Comparison of ENCODE assay signal across 8 cellular contexts in genomic region chr9:94166237-94167054, GRCh38.
DNase-seq lines count a peak whose midpoint lies in the region; ATAC-seq and TF ChIP-seq lines count a peak whose summit lies in the region.

No MANE protein-coding gene starts in this region.

- peak; percentile 21 for TF ChIP-seq CTCF in GM10248 (IDR thresholded peaks at IDR 0.05; ENCODE audit: control extremely low read depth, extremely low read depth, low read depth, missing control alignments)
- no peak for TF ChIP-seq CTCF in omental fat pad (IDR thresholded peaks at IDR 0.05)
- TF ChIP-seq CTCF in testis (IDR thresholded peaks at IDR 0.05): peak in 2 of 3 experiments; percentile 1 to 19

- ATAC-seq in HG02588 (IDR thresholded peaks at IDR 0.05; ENCODE audit: unreplicated experiment): peak; percentile 55
- peak; percentile 65 to 71 for ATAC-seq in activated naive CD4-positive, alpha-beta T cell treated with anti-CD3 and anti-CD28 coated beads, Interleukin-2, amount 50 U/mL, for 72 hours
- ATAC-seq in omental fat pad (ENCODE audit: low FRiP score): peak; percentile 87

- POLR2A ChIA-PET in GM10248 (lab: Yijun Ruan, JAX): interaction anchor here (0.6 to 1.1 kb wide), 2 partner anchors 9 to 26 kb away, joined by 3 to 4 read pairs; no protein-coding TSS in a partner anchor

- H3K4me1 ChIP-seq in testis: peaks cover 31% of the 10 kb centered on the region

- no peaks in the 10 kb centered on the region for H3K9me3 ChIP-seq in SK-N-MC (ENCODE audit: low read depth, low read length)
- no peaks in the 10 kb centered on the region for H3K9me3 ChIP-seq in testis

- TF ChIP-seq POLR2A in testis (IDR thresholded peaks at IDR 0.05): peak; percentile 81

- no peaks in the 10 kb centered on the region for H3K27me3 ChIP-seq in testis

- peaks cover 11 to 12% of the 10 kb centered on the region in 2 donors for H3K36me3 Mint-ChIP-seq in activated naive CD4-positive, alpha-beta T cell treated with anti-CD3 and anti-CD28 coated beads, Interleukin-2, amount 50 U/mL, for 72 hours

- H3K9ac ChIP-seq in SK-N-MC (ENCODE audit: insufficient read length): peak overlapping the region; percentile 100

- H3K4me3 ChIP-seq in SK-N-MC (peak overlapping the region; percentile 92), testis (peak overlapping the region; percentile 78 to 97)

- H3K9me3 Mint-ChIP-seq in activated naive CD4-positive, alpha-beta T cell treated with anti-CD3 and anti-CD28 coated beads, Interleukin-2, amount 50 U/mL, for 72 hours: no peaks in the 10 kb centered on the region

- H3K27ac ChIP-seq in SK-N-MC: peak overlapping the region; percentile 99
- H3K27ac ChIP-seq in testis: peak overlapping the region; percentile 94 to 100

- 0% methylated on average over 36 of the region's 100 CpGs; no CpG with 5 or more reads in 1 of the 2 donors for WGBS in testis, 2 donors

- peak overlapping the region; percentile 56 to 92 for H3K27ac Mint-ChIP-seq in activated naive CD4-positive, alpha-beta T cell treated with anti-CD3 and anti-CD28 coated beads, Interleukin-2, amount 50 U/mL, for 72 hours

- H3K36me3 ChIP-seq in SK-N-MC (ENCODE audit: insufficient read depth, low read length) (peaks cover 38% of the 10 kb centered on the region), testis (ENCODE audit: low read depth, missing control alignments) (no peaks in the 10 kb centered on the region)

- CTCF ChIA-PET in GM10248 (lab: Yijun Ruan, JAX): interaction anchor here (0.9 to 2.9 kb wide), 2 partner anchors 32 to 47 kb away, joined by 3 to 14 read pairs; no protein-coding TSS in a partner anchor

- DNase-seq in GM10248 (ENCODE audit: extremely low spot score) (peak; percentile 94), NCI-H1048 (lab: John Stamatoyannopoulos, UW) (peak; percentile 99), SK-N-MC (ENCODE audit: low read depth, low spot score) (peak; percentile 91), glomerular visceral epithelial cell (ENCODE audit: extremely low spot score) (peak; percentile 100), omental fat pad (ENCODE audit: low spot score) (peak; percentile 94), testis (peak; percentile 99)
- DNase-seq in activated naive CD4-positive, alpha-beta T cell treated with anti-CD3 and anti-CD28 coated beads, Interleukin-2, amount 50 U/mL, for 72 hours (ENCODE audit: low spot score in 2 of 2): peak; percentile 90 to 95

- intact Hi-C loops in testis (cut with DNase I; ENCODE audit: low total_unique reads): no loop called here

Comparison
In these comparisons a context has a peak if more than half of its experiments do, and no peak if none do; other contexts are left out.
1. Peak in every context shown above with its lines: DNase-seq, ATAC-seq, H3K4me3 ChIP-seq and H3K27ac ChIP-seq.
2. CTCF ChIP-seq: peak in GM10248 (single experiment) and testis (2 of 3); none in omental fat pad (0 of 3).